ENCODE assay signal across 8 cellular contexts in the genomic region with DNA sequence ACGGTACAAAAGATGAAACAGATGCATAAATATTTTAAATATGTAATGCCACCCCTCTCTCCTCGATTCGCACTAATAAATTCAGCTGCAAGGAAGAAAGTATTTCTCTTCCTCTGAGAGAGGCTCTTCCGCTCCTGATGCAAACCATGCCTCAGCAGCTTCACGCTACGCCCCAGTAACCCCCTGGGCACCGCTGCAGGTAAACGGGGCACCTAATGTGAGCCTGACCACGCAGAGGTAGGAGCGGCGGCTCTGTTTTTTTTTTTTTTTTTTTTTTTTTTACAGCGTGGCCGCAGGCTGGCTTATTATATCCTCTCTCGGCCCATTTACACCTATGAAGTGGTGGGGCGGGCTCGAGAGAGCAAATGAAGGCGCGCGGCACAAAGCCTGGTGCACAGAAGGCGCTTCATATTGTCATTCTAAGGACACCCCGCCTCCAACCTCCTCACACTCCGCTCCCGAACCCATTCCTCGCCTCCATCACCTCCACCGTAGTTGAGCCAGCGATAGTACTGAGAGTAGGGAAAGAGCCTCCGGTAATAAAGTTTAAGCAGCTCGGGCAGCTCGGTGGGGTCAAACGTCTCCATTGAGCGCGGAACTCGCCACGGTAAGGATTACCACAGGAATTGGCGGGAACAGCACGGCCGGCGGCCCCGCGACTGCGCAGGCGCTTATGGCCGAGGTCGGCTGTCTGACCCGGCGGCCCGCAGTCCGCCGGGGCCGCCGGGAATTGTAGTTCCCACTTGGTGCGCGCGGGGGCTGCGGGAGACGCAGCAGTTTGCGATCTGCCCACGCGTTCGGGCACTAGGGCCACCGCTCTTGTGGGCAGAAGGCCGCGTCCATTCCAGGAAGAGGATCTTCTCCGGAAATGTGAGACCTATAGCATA. TPM values are rescaled to one million over a fixed set of nuclear protein-coding genes. Genes with fewer than 3 reads are reported as not detected.
DNase-seq lines count a peak whose midpoint lies in the region; ATAC-seq and TF ChIP-seq lines count a peak whose summit lies in the region.

A gene (minus strand): TSS at position 612 of the 887 bp plus-strand sequence. CDS start 25 bp downstream, at position 587.

- under 1% methylated on average over 64 of the region's 64 CpGs for WGBS in liver

- peaks cover 54% of the 10 kb centered on the region for H3K4me1 Mint-ChIP-seq in activated CD4-positive, alpha-beta T cell treated with anti-CD3 and anti-CD28 coated beads, Interleukin-2, amount 10 ng/mL, durations not matched to agents 7 days and 5 days
- peaks cover 51% of the 10 kb centered on the region for H3K4me1 Mint-ChIP-seq in dendritic cell treated with granulocyte-macrophage colony-stimulating factor and Interleukin-4, amounts not matched to agents 40 ng/mL and 50 ng/mL, for 4 days (ENCODE audit: low read depth)

- CTCF ChIA-PET in activated CD4-positive, alpha-beta T cell treated with anti-CD3 and anti-CD28 coated beads, Interleukin-2, amount 10 ng/mL, durations not matched to agents 7 days and 5 days (lab: Charles Lee): interaction anchor here (0.6 to 2.1 kb wide), 7 partner anchors 8 to 587 kb away, joined by 3 to 5 read pairs (median 4); no protein-coding TSS in a partner anchor

- peaks cover 0 to 21% (median 12%) of the 10 kb centered on the region in 4 donors for H3K4me1 ChIP-seq in liver (ENCODE audit: control insufficient read depth in 4 of 4, insufficient read depth in 4 of 4, low read length in 3 of 4)

- H3K27ac ChIP-seq in C4-2B: peak within 1 kb of the TSS; percentile 82
- H3K27ac ChIP-seq in liver (ENCODE audit: low read depth in 1 of 2, low read length in 2 of 2): peak within 1 kb of the TSS; percentile 53 to 67

- H3K4me3 ChIP-seq in liver (ENCODE audit: low read depth in 1 of 3, low read length in 3 of 3): peak within 1 kb of the TSS; percentile 77 to 85 (median 77)

- ATAC-seq in GM19372 (IDR thresholded peaks at IDR 0.05; ENCODE audit: low read depth, unreplicated experiment): peak; percentile 74
- peak; percentile 78 for ATAC-seq in HG03520 (IDR thresholded peaks at IDR 0.05; ENCODE audit: unreplicated experiment)

- TF ChIP-seq CTCF in C4-2B (conservative IDR thresholded peaks at IDR 0.05) (no peak), liver (IDR thresholded peaks at IDR 0.05; ENCODE audit: low read depth, low read length, missing input control) (peak; percentile 14)

- peak within 1 kb of the TSS; percentile 56 to 86 for H3K9ac ChIP-seq in liver (ENCODE audit: low read depth in 1 of 2, low read length in 2 of 2)

- peak; percentile 16 to 20 for TF ChIP-seq RAD21 in liver (IDR thresholded peaks at IDR 0.05)

- H3K36me3 ChIP-seq in liver (ENCODE audit: control insufficient read depth in 4 of 4, insufficient read depth in 3 of 4, low read depth in 1 of 4, low read length in 3 of 4): no peaks in the 10 kb centered on the region

- peaks cover 36% of the 10 kb centered on the region for H3K36me3 Mint-ChIP-seq in activated CD4-positive, alpha-beta T cell treated with anti-CD3 and anti-CD28 coated beads, Interleukin-2, amount 10 ng/mL, durations not matched to agents 7 days and 5 days (ENCODE audit: low read depth)
- H3K36me3 Mint-ChIP-seq in dendritic cell treated with granulocyte-macrophage colony-stimulating factor and Interleukin-4, amounts not matched to agents 40 ng/mL and 50 ng/mL, for 4 days (ENCODE audit: low read depth): peaks cover 6% of the 10 kb centered on the region

- H3K27me3 Mint-ChIP-seq in activated CD4-positive, alpha-beta T cell treated with anti-CD3 and anti-CD28 coated beads, Interleukin-2, amount 10 ng/mL, durations not matched to agents 7 days and 5 days: no peaks in the 10 kb centered on the region
- H3K27me3 Mint-ChIP-seq in dendritic cell treated with granulocyte-macrophage colony-stimulating factor and Interleukin-4, amounts not matched to agents 40 ng/mL and 50 ng/mL, for 4 days: no peaks in the 10 kb centered on the region

- DNase-seq in NCI-H526 (lab: John Stamatoyannopoulos, UW): peak; percentile 71 to 94
- DNase-seq in activated CD4-positive, alpha-beta T cell treated with anti-CD3 and anti-CD28 coated beads, Interleukin-2, amount 10 ng/mL, durations not matched to agents 7 days and 5 days: peak; percentile 88
- DNase-seq in stimulated activated CD4-positive, alpha-beta T cell treated with anti-CD3 and anti-CD28 coated beads, Interleukin-2, amount 100 ng/mL, for 48 hours: peak; percentile 83 to 87

- H3K9me3 ChIP-seq in liver (ENCODE audit: control insufficient read depth in 4 of 4, low read length in 3 of 4): no peaks in the 10 kb centered on the region

- H3K4me3 Mint-ChIP-seq in activated CD4-positive, alpha-beta T cell treated with anti-CD3 and anti-CD28 coated beads, Interleukin-2, amount 10 ng/mL, durations not matched to agents 7 days and 5 days: peak within 1 kb of the TSS; percentile 98
- peak within 1 kb of the TSS; percentile 87 for H3K4me3 Mint-ChIP-seq in dendritic cell treated with granulocyte-macrophage colony-stimulating factor and Interleukin-4, amounts not matched to agents 40 ng/mL and 50 ng/mL, for 4 days

- POLR2A ChIA-PET in activated CD4-positive, alpha-beta T cell treated with anti-CD3 and anti-CD28 coated beads, Interleukin-2, amount 10 ng/mL, durations not matched to agents 7 days and 5 days (lab: Charles Lee): interaction anchor here (0.7 to 1.3 kb wide), 2 partner anchors 27 to 66 kb away, joined by 5 to 8 read pairs; a partner anchor contains a TSS

- H3K27ac Mint-ChIP-seq in activated CD4-positive, alpha-beta T cell treated with anti-CD3 and anti-CD28 coated beads, Interleukin-2, amount 10 ng/mL, durations not matched to agents 7 days and 5 days: peak within 1 kb of the TSS; percentile 99
- peak within 1 kb of the TSS; percentile 74 for H3K27ac Mint-ChIP-seq in dendritic cell treated with granulocyte-macrophage colony-stimulating factor and Interleukin-4, amounts not matched to agents 40 ng/mL and 50 ng/mL, for 4 days

- intact Hi-C loops in dendritic cell treated with granulocyte-macrophage colony-stimulating factor and Interleukin-4, amounts not matched to agents 40 ng/mL and 50 ng/mL, for 4 days (cut with micrococcal nuclease): no loop called here

- H3K27me3 ChIP-seq in liver (ENCODE audit: control insufficient read depth in 4 of 4, insufficient read depth in 4 of 4, low read length in 3 of 4): no peaks in the 10 kb centered on the region

- no peaks in the 10 kb centered on the region for H3K9me3 Mint-ChIP-seq in activated CD4-positive, alpha-beta T cell treated with anti-CD3 and anti-CD28 coated beads, Interleukin-2, amount 10 ng/mL, durations not matched to agents 7 days and 5 days
- no peaks in the 10 kb centered on the region for H3K9me3 Mint-ChIP-seq in dendritic cell treated with granulocyte-macrophage colony-stimulating factor and Interleukin-4, amounts not matched to agents 40 ng/mL and 50 ng/mL, for 4 days

TF ChIP-seq in liver, 16 proteins besides CTCF, POLR2A, EP300 and RAD21 (continues in another document):
- peak; percentile 41 for TF ChIP-seq TAF1 (conservative IDR thresholded peaks at IDR 0.05)
- no peak for TF ChIP-seq JUND (IDR thresholded peaks at IDR 0.05)
- TF ChIP-seq GABPA (IDR thresholded peaks at IDR 0.05 in 1 of 2, conservative IDR thresholded peaks at IDR 0.05 in 1 of 2): peak in 1 of 2 donors; percentile 38
- peak; percentile 15 for TF ChIP-seq SP1 (IDR thresholded peaks at IDR 0.05)
- TF ChIP-seq FOXA2 (IDR thresholded peaks at IDR 0.05): no peak
- TF ChIP-seq, protein P1, sequence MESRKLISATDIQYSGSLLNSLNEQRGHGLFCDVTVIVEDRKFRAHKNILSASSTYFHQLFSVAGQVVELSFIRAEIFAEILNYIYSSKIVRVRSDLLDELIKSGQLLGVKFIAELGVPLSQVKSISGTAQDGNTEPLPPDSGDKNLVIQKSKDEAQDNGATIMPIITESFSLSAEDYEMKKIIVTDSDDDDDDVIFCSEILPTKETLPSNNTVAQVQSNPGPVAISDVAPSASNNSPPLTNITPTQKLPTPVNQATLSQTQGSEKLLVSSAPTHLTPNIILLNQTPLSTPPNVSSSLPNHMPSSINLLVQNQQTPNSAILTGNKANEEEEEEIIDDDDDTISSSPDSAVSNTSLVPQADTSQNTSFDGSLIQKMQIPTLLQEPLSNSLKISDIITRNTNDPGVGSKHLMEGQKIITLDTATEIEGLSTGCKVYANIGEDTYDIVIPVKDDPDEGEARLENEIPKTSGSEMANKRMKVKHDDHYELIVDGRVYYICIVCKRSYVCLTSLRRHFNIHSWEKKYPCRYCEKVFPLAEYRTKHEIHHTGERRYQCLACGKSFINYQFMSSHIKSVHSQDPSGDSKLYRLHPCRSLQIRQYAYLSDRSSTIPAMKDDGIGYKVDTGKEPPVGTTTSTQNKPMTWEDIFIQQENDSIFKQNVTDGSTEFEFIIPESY (IDR thresholded peaks at IDR 0.05): no peak
- TF ChIP-seq EGR1 (IDR thresholded peaks at IDR 0.05; ENCODE audit: low read depth in 2 of 2): peak in 1 of 2 donors; percentile 15
- peak in 1 of 2 donors; percentile 5 for TF ChIP-seq RXRA (IDR thresholded peaks at IDR 0.05)
- peak; percentile 72 for TF ChIP-seq YY1 (IDR thresholded peaks at IDR 0.05)
- TF ChIP-seq, protein P2, sequence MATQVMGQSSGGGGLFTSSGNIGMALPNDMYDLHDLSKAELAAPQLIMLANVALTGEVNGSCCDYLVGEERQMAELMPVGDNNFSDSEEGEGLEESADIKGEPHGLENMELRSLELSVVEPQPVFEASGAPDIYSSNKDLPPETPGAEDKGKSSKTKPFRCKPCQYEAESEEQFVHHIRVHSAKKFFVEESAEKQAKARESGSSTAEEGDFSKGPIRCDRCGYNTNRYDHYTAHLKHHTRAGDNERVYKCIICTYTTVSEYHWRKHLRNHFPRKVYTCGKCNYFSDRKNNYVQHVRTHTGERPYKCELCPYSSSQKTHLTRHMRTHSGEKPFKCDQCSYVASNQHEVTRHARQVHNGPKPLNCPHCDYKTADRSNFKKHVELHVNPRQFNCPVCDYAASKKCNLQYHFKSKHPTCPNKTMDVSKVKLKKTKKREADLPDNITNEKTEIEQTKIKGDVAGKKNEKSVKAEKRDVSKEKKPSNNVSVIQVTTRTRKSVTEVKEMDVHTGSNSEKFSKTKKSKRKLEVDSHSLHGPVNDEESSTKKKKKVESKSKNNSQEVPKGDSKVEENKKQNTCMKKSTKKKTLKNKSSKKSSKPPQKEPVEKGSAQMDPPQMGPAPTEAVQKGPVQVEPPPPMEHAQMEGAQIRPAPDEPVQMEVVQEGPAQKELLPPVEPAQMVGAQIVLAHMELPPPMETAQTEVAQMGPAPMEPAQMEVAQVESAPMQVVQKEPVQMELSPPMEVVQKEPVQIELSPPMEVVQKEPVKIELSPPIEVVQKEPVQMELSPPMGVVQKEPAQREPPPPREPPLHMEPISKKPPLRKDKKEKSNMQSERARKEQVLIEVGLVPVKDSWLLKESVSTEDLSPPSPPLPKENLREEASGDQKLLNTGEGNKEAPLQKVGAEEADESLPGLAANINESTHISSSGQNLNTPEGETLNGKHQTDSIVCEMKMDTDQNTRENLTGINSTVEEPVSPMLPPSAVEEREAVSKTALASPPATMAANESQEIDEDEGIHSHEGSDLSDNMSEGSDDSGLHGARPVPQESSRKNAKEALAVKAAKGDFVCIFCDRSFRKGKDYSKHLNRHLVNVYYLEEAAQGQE (IDR thresholded peaks at IDR 0.05): no peak

RNA-seq across cellular contexts. Expression of the gene that starts here (rescaled TPM):
- 10 to 100 TPM; 48.0 to 52.9 TPM for total RNA-seq in activated CD4-positive, alpha-beta T cell treated with anti-CD3 and anti-CD28 coated beads, Interleukin-2, amount 10 ng/mL, durations not matched to agents 7 days and 5 days
- total RNA-seq in liver: 10 to 100 TPM in 1 of 2 donors, 1 to 10 TPM in 1; 7.2 to 24.8 TPM
- polyA plus RNA-seq in liver: 1 to 10 TPM; 2.7 to 3.7 TPM

Comparison
In these comparisons a context has a peak if more than half of its experiments do, and no peak if none do; other contexts are left out.
1. Peak in every context shown above with its lines: DNase-seq, ATAC-seq, H3K4me3 ChIP-seq and H3K27ac ChIP-seq.